34 cellular contexts compared by ENCODE assay signal in the genomic region with DNA sequence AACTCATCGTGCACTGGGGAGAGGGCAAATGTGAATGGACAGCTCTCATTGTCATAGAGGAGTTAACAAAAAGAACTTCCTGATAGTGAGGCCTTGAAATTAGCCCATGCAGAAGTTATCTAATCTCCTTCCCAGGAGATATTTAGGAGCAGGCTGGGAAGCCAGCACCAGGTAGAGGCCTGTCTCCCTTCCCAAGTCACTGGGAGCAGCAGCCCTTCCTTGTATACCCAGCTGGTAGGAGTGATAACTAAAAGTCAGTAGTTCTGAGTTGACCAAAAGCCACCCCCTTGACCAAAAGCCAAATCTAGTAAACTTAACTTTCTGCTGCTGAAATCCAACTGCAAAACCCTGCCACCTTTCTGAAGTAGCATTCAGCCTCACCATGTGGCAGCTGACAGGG. TPM values are rescaled to one million over a fixed set of nuclear protein-coding genes. Genes with fewer than 3 reads are reported as not detected.
"Had no signal": no experiment of that assay in that cellular context is flagged by ENCODE, and none has a peak within 500 bp of the region (broad histone marks: within the 10 kb centered on the region; RNA-seq: fewer than 3 reads in every experiment).

No MANE protein-coding gene starts in this region.

- H3K4me1 ChIP-seq: adrenal gland, ascending aorta, esophagus squamous epithelium had no signal

- H3K9me3 ChIP-seq: adrenal gland, ascending aorta, esophagus squamous epithelium had no signal

- H3K27me3 Mint-ChIP-seq: activated B cell treated with CpG ODN at 0.5 μM for 24 hours; activated CD8-positive, alpha-beta T cell treated with anti-CD3 and anti-CD28 coated beads for 36 hours; activated naive CD8-positive, alpha-beta T cell; activated naive CD8-positive, alpha-beta T cell treated with anti-CD3 and anti-CD28 coated beads, Interleukin-2, amount 50 U/mL, for 24 hours; activated T-helper 17 cell treated with anti-CD3 and anti-CD28 coated beads, Interleukin-2, amount 50 U/mL, for 72 hours; central memory CD8-positive, alpha-beta T cell; dendritic cell treated with granulocyte-macrophage colony-stimulating factor and Interleukin-4, amounts not matched to agents 40 ng/mL and 50 ng/mL, for 4 days; T-cell had no signal

- FAIRE-seq: endothelial cell of umbilical vein, frontal cortex had no signal

- H3K4me3 ChIP-seq: adrenal gland, ascending aorta, coronary artery, dorsolateral prefrontal cortex, esophagus squamous epithelium had no signal

- DNase-seq: activated B cell treated with CpG ODN at 0.5 μM for 24 hours; activated CD4-positive, alpha-beta T cell treated with anti-CD3 and anti-CD28 coated beads for 48 hours; activated CD4-positive, alpha-beta T cell treated with anti-CD3 and anti-CD28 coated beads, Interleukin-2, amount 50 U/mL, for 1 hour; activated CD4-positive, alpha-beta T cell treated with anti-CD3 and anti-CD28 coated beads, Interleukin-2, amount 50 U/mL, for 48 hours; activated CD8-positive, alpha-beta memory T cell treated with anti-CD3 and anti-CD28 coated beads for 24 hours; activated CD8-positive, alpha-beta T cell treated with anti-CD3 and anti-CD28 coated beads for 36 hours; activated effector memory CD4-positive, alpha-beta T cell treated with Interleukin-2 at 50 U/mL for 16 hours; activated gamma-delta T cell treated with Interleukin-2 at 50 U/mL for 16 hours; activated naive CD4-positive, alpha-beta T cell treated with anti-CD3 and anti-CD28 coated beads, Interleukin-2, amount 50 U/mL, for 16 hours; activated naive CD4-positive, alpha-beta T cell treated with Interleukin-2 at 50 U/mL for 16 hours; activated naive CD8-positive, alpha-beta T cell treated with anti-CD3 and anti-CD28 coated beads, Interleukin-2, amount 50 U/mL, for 24 hours; activated T-cell treated with anti-CD3 and anti-CD28 coated beads, Interleukin-2, amount 50 U/mL, for 4 hours; amygdala; brain microvascular endothelial cell; dorsolateral prefrontal cortex; effector memory CD4-positive, alpha-beta T cell; esophagus squamous epithelium; hippocampal formation; T-cell; T1000; WERI-Rb-1 had no signal

- H3K27ac Mint-ChIP-seq: activated B cell treated with CpG ODN at 0.5 μM for 24 hours; activated CD8-positive, alpha-beta T cell treated with anti-CD3 and anti-CD28 coated beads for 36 hours; activated naive CD8-positive, alpha-beta T cell; activated naive CD8-positive, alpha-beta T cell treated with anti-CD3 and anti-CD28 coated beads, Interleukin-2, amount 50 U/mL, for 24 hours; activated T-helper 17 cell treated with anti-CD3 and anti-CD28 coated beads, Interleukin-2, amount 50 U/mL, for 72 hours; dendritic cell treated with granulocyte-macrophage colony-stimulating factor and Interleukin-4, amounts not matched to agents 40 ng/mL and 50 ng/mL, for 4 days; T-helper 1 cell treated with Interleukin-12 subunit alpha and Interleukin-12 subunit beta and Interleukin-4 antibody, amounts not matched to agents 30 μg/mL and 1 μg/mL, for 36 hours; T-helper 2 cell treated with Interferon-gamma antibody and Interleukin-4, amounts not matched to agents 5 μg/mL and 100 μg/mL, for 36 hours had no signal

- H3K27ac ChIP-seq: adrenal gland, ascending aorta, brain microvascular endothelial cell, coronary artery, epithelial cell of prostate, esophagus squamous epithelium, WERI-Rb-1 had no signal

- H3K4me3 Mint-ChIP-seq: activated B cell treated with CpG ODN at 0.5 μM for 24 hours; activated CD8-positive, alpha-beta T cell treated with anti-CD3 and anti-CD28 coated beads for 36 hours; activated naive CD8-positive, alpha-beta T cell; activated naive CD8-positive, alpha-beta T cell treated with anti-CD3 and anti-CD28 coated beads, Interleukin-2, amount 50 U/mL, for 24 hours; activated T-cell treated with anti-CD3 and anti-CD28 coated beads, Interleukin-2, amount 50 U/mL, for 4 hours; activated T-helper 17 cell treated with anti-CD3 and anti-CD28 coated beads, Interleukin-2, amount 50 U/mL, for 72 hours; central memory CD8-positive, alpha-beta T cell; dendritic cell treated with granulocyte-macrophage colony-stimulating factor and Interleukin-4, amounts not matched to agents 40 ng/mL and 50 ng/mL, for 4 days; T-cell; T-helper 1 cell treated with Interleukin-12 subunit alpha and Interleukin-12 subunit beta and Interleukin-4 antibody, amounts not matched to agents 30 μg/mL and 1 μg/mL, for 36 hours; T-helper 2 cell treated with Interferon-gamma antibody and Interleukin-4, amounts not matched to agents 5 μg/mL and 100 μg/mL, for 36 hours had no signal

- H3K9me3 Mint-ChIP-seq: activated B cell treated with CpG ODN at 0.5 μM for 24 hours; activated CD8-positive, alpha-beta T cell treated with anti-CD3 and anti-CD28 coated beads for 36 hours; activated naive CD8-positive, alpha-beta T cell treated with anti-CD3 and anti-CD28 coated beads, Interleukin-2, amount 50 U/mL, for 24 hours; activated T-cell treated with anti-CD3 and anti-CD28 coated beads, Interleukin-2, amount 50 U/mL, for 4 hours; activated T-helper 17 cell treated with anti-CD3 and anti-CD28 coated beads, Interleukin-2, amount 50 U/mL, for 72 hours; central memory CD8-positive, alpha-beta T cell; dendritic cell treated with granulocyte-macrophage colony-stimulating factor and Interleukin-4, amounts not matched to agents 40 ng/mL and 50 ng/mL, for 4 days; T-cell; T-helper 1 cell treated with Interleukin-12 subunit alpha and Interleukin-12 subunit beta and Interleukin-4 antibody, amounts not matched to agents 30 μg/mL and 1 μg/mL, for 36 hours; T-helper 2 cell treated with Interferon-gamma antibody and Interleukin-4, amounts not matched to agents 5 μg/mL and 100 μg/mL, for 36 hours had no signal

- H3K4me1 Mint-ChIP-seq: activated B cell treated with CpG ODN at 0.5 μM for 24 hours; activated naive CD8-positive, alpha-beta T cell treated with anti-CD3 and anti-CD28 coated beads, Interleukin-2, amount 50 U/mL, for 24 hours; activated T-helper 17 cell treated with anti-CD3 and anti-CD28 coated beads, Interleukin-2, amount 50 U/mL, for 72 hours had no signal

- ATAC-seq: activated CD4-positive, CD25-positive, alpha-beta regulatory T cell treated with anti-CD3 and anti-CD28 coated beads, Interleukin-2, amount 50 U/mL, for 24 hours; activated CD8-positive, alpha-beta T cell treated with anti-CD3 and anti-CD28 coated beads for 36 hours; activated naive CD8-positive, alpha-beta T cell treated with anti-CD3 and anti-CD28 coated beads, Interleukin-2, amount 50 U/mL, for 24 hours; activated T-cell treated with anti-CD3 and anti-CD28 coated beads, Interleukin-2, amount 50 U/mL, for 4 hours; activated T-helper 17 cell treated with anti-CD3 and anti-CD28 coated beads, Interleukin-2, amount 50 U/mL, for 72 hours; T-cell had no signal

- H3K27me3 ChIP-seq: adrenal gland, ascending aorta, brain microvascular endothelial cell, dorsolateral prefrontal cortex, esophagus squamous epithelium had no signal

RNA-seq across cellular contexts. Expression of a gene that starts 26.3 kb away (rescaled TPM):
- total RNA-seq: activated B cell treated with CpG ODN at 0.5 μM for 24 hours had no signal
